In the genomic region with DNA sequence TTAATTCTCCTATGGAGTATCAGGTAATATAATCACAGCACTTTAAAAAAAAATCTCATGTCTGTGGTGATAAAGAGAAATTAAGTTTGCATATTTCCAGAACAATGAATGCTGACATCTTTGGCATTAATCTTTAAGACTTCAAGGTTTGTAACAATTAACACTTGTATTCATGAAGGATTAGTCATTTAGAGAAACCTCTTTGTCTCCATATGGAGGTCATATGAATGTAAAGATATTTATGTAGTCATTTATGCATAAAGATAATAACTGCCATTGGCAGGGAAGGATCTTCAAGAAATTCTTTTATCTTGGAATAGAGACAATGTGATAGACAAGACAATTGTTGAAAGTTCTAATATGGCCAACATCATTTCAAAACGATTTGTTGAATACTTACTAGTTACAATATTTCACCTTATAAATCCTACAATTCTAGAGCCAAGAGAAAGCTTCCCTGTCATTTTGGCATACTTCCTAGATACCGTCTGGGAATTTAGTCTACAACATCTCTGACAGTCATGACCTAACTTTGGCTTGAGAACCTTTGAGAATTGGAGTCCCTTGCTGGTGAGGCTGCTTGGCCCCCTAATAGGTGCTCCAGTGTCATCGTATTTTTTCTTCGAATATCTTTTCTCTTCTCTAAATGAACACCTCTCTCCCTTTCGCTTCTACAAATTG, we compare ENCODE assay signal across 20 cellular contexts. TPM values are rescaled to one million over a fixed set of nuclear protein-coding genes. Genes with fewer than 3 reads are reported as not detected.
DNase-seq lines count a peak whose midpoint lies in the region; ATAC-seq, FAIRE-seq and TF ChIP-seq lines count a peak whose summit lies in the region.
"Had no signal": no experiment of that assay in that cellular context is flagged by ENCODE, and none has a peak within 500 bp of the region (broad histone marks: within the 10 kb centered on the region; RNA-seq: fewer than 3 reads in every experiment).

No MANE protein-coding gene starts in this region.

- H3K4me1 ChIP-seq in A549 (no peaks in the 10 kb centered on the region), body of pancreas (no peaks in the 10 kb centered on the region)

- no peak for ATAC-seq in A549
- ATAC-seq in memory B cell (ENCODE audit: low read depth): no peak
- no peak for ATAC-seq in left ventricle myocardium superior
- no peak for ATAC-seq in body of pancreas
- ATAC-seq: GM23338, Right ventricle myocardium inferior had no signal

- no peaks in the 10 kb centered on the region for H3K9me3 ChIP-seq in A549
- no peaks in the 10 kb centered on the region for H3K9me3 ChIP-seq in body of pancreas

- POLR2A ChIA-PET in A549 (lab: Yijun Ruan, JAX): no interaction called here

- H3K27ac Mint-ChIP-seq in memory B cell (peak overlapping the region; percentile 33), nephron progenitor cell (no peak overlapping the region)
- H3K27ac Mint-ChIP-seq: GM23338 had no signal

- H3K36me3 ChIP-seq in body of pancreas (replicated peaks in 1 of 2; ENCODE audit: insufficient read depth in 1 of 2, low read depth in 2 of 2): no peaks in the 10 kb centered on the region

- H3K9me3 Mint-ChIP-seq in memory B cell (no peaks in the 10 kb centered on the region), nephron progenitor cell (no peaks in the 10 kb centered on the region)
- H3K9me3 Mint-ChIP-seq: GM23338 had no signal

- no peak for DNase-seq in A549 (ENCODE audit: low read depth in 1 of 2, low spot score in 1 of 2)
- peak; percentile 41 for DNase-seq in M059J (ENCODE audit: low read depth)
- DNase-seq in memory B cell (ENCODE audit: low spot score in 2 of 2): no peak
- no peak for DNase-seq in left ventricle myocardium superior
- DNase-seq in nephron progenitor cell: no peak
- no peak for DNase-seq in body of pancreas
- no peak for DNase-seq in AG08395 (ENCODE audit: low spot score)
- DNase-seq: C1 segment of cervical spinal cord, DMS153, EL, MV-4-11, NCI-H1417 treated with DMSO at 0.1 percent for 48 hours, NCI-H2029, NCI-H2171 treated with DMSO at 0.1 percent for 48 hours, NCI-H510A, NCI-H82 had no signal

- no peak for TF ChIP-seq EP300 in A549 (IDR thresholded peaks at IDR 0.05)

- CTCF ChIA-PET in A549 (lab: Yijun Ruan, JAX): interaction anchor here (0.6 kb wide), 1 partner anchor 66 kb away, joined by 5 read pairs; no protein-coding TSS in a partner anchor

- TF ChIP-seq RAD21 in A549 (conservative IDR thresholded peaks at IDR 0.05 in 1 of 2, IDR thresholded peaks at IDR 0.05 in 1 of 2): no peak

- FAIRE-seq in A549 (lab: Jason Lieb, UNC): peak; percentile 43

- H3K36me3 Mint-ChIP-seq in memory B cell (peaks cover 7% of the 10 kb centered on the region), nephron progenitor cell (ENCODE audit: low read depth) (no peaks in the 10 kb centered on the region)

- TF ChIP-seq CTCF in A549 (IDR thresholded peaks at IDR 0.05): no peak
- TF ChIP-seq CTCF in nephron progenitor cell (IDR thresholded peaks at IDR 0.05): no peak
- TF ChIP-seq CTCF in body of pancreas (IDR thresholded peaks at IDR 0.05): no peak

- no peaks in the 10 kb centered on the region for H3K27me3 Mint-ChIP-seq in memory B cell
- peaks cover 16% of the 10 kb centered on the region for H3K27me3 Mint-ChIP-seq in nephron progenitor cell (ENCODE audit: low read depth, poor library complexity)

- H3K4me3 Mint-ChIP-seq in memory B cell (peak overlapping the region; percentile 24), nephron progenitor cell (no peak overlapping the region)
- H3K4me3 Mint-ChIP-seq: GM23338 had no signal

- no peak overlapping the region for H3K4me2 ChIP-seq in A549
- H3K4me2 ChIP-seq: GM23338 had no signal

- 68% methylated on average over 5 of the region's 5 CpGs for WGBS in A549 (ENCODE audit: missing lambda C conversion rate)
- WGBS in body of pancreas, 2 donors: 72% methylated on average over 5 of the region's 5 CpGs

- H3K27ac ChIP-seq in A549: no peak overlapping the region
- peak overlapping the region; percentile 93 for H3K27ac ChIP-seq in cingulate gyrus (ENCODE audit: low read depth, low read length)
- H3K27ac ChIP-seq in body of pancreas: no peak overlapping the region
- H3K27ac ChIP-seq: 22Rv1 had no signal

- no peaks in the 10 kb centered on the region for H3K27me3 ChIP-seq in body of pancreas

- intact Hi-C loops in left ventricle myocardium superior (cut with micrococcal nuclease) (no loop called here), body of pancreas (cut with DNase I) (no loop called here)

- no peak overlapping the region for H3K4me3 ChIP-seq in A549
- no peak overlapping the region for H3K4me3 ChIP-seq in body of pancreas
- H3K4me3 ChIP-seq: GM23338 had no signal

- TF ChIP-seq POLR2A in A549 (IDR thresholded peaks at IDR 0.05; ENCODE audit: low read length): no peak
- TF ChIP-seq POLR2A in body of pancreas (IDR thresholded peaks at IDR 0.05): no peak

- H3K4me1 Mint-ChIP-seq in memory B cell (peaks cover 28% of the 10 kb centered on the region), nephron progenitor cell (peaks cover 17% of the 10 kb centered on the region)
- H3K4me1 Mint-ChIP-seq: GM23338 had no signal

TF ChIP-seq in A549, 52 proteins besides CTCF, POLR2A, EP300 and RAD21:
- TF ChIP-seq HOXA7 (CRISPR knock-in tag; IDR thresholded peaks at IDR 0.05) (no peak), HEYL (CRISPR knock-in tag; IDR thresholded peaks at IDR 0.05) (no peak), MYC (IDR thresholded peaks at IDR 0.05; ENCODE audit: borderline replicate concordance, low read length) (no peak), HOXB13 (CRISPR knock-in tag; IDR thresholded peaks at IDR 0.05; ENCODE audit: low read depth) (no peak), TP53 (CRISPR knock-in tag; IDR thresholded peaks at IDR 0.05) (no peak), RNF2 (IDR thresholded peaks at IDR 0.05; ENCODE audit: borderline replicate concordance, low read depth) (no peak), RARB (CRISPR knock-in tag; IDR thresholded peaks at IDR 0.05) (no peak), ZC3H11A (IDR thresholded peaks at IDR 0.05) (no peak), ESRRA (IDR thresholded peaks at IDR 0.05; ENCODE audit: borderline replicate concordance, low read length) (no peak), JUN (IDR thresholded peaks at IDR 0.05) (no peak), BHLHE40 (IDR thresholded peaks at IDR 0.05; ENCODE audit: low read depth, low read length) (no peak), GATA3 (IDR thresholded peaks at IDR 0.05; ENCODE audit: borderline replicate concordance) (no peak), HDAC2 (IDR thresholded peaks at IDR 0.05) (no peak)
- TF ChIP-seq, protein P1, sequence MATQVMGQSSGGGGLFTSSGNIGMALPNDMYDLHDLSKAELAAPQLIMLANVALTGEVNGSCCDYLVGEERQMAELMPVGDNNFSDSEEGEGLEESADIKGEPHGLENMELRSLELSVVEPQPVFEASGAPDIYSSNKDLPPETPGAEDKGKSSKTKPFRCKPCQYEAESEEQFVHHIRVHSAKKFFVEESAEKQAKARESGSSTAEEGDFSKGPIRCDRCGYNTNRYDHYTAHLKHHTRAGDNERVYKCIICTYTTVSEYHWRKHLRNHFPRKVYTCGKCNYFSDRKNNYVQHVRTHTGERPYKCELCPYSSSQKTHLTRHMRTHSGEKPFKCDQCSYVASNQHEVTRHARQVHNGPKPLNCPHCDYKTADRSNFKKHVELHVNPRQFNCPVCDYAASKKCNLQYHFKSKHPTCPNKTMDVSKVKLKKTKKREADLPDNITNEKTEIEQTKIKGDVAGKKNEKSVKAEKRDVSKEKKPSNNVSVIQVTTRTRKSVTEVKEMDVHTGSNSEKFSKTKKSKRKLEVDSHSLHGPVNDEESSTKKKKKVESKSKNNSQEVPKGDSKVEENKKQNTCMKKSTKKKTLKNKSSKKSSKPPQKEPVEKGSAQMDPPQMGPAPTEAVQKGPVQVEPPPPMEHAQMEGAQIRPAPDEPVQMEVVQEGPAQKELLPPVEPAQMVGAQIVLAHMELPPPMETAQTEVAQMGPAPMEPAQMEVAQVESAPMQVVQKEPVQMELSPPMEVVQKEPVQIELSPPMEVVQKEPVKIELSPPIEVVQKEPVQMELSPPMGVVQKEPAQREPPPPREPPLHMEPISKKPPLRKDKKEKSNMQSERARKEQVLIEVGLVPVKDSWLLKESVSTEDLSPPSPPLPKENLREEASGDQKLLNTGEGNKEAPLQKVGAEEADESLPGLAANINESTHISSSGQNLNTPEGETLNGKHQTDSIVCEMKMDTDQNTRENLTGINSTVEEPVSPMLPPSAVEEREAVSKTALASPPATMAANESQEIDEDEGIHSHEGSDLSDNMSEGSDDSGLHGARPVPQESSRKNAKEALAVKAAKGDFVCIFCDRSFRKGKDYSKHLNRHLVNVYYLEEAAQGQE (IDR thresholded peaks at IDR 0.05): no peak
- TF ChIP-seq, protein P2, sequence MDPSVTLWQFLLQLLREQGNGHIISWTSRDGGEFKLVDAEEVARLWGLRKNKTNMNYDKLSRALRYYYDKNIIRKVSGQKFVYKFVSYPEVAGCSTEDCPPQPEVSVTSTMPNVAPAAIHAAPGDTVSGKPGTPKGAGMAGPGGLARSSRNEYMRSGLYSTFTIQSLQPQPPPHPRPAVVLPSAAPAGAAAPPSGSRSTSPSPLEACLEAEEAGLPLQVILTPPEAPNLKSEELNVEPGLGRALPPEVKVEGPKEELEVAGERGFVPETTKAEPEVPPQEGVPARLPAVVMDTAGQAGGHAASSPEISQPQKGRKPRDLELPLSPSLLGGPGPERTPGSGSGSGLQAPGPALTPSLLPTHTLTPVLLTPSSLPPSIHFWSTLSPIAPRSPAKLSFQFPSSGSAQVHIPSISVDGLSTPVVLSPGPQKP (IDR thresholded peaks at IDR 0.05; ENCODE audit: low read depth, low read length): no peak
TF ChIP-seq in A549: peak in this region for 0.

RNA-seq across cellular contexts. Expression of a gene that starts 33.6 kb away (rescaled TPM):
- polyA plus RNA-seq in A549 (2011; rRNA removed) (1.7 and 3.1 TPM in 2 replicates), A549 (2017; fragmentation: RNase III; extraction: RNeasy Plus Mini Kit Qiagen cat#74134 plus additional on column Dnase treatment) (1.5 to 1.7 TPM (median 1.5 TPM) in 3 replicates)
- polyA plus RNA-seq in A549 (2012; cell fraction: cytosol; rRNA removed): 0.25 and 0.32 TPM in 2 replicates
- polyA plus RNA-seq in A549 (2012; cell fraction: nucleus; rRNA removed): 0.25 and 0.48 TPM in 2 replicates
- polyA minus RNA-seq in A549 (2011; rRNA and poly(A)+ RNA removed): 1.2 and 2.8 TPM in 2 replicates
- total RNA-seq in M059J (2014; rRNA removed; shearing (Covaris generic)): 24.5 and 26.4 TPM in 2 replicates
- total RNA-seq in left ventricle myocardium superior (53.8 TPM), body of pancreas (10 to 100 TPM in 1 of 2 donors, 1 to 10 TPM in 1; 3.9 to 22.1 TPM)
